ENCODE assay signal across 9 cellular contexts in genomic region chr3:15205482-15205933, GRCh38. TPM values are rescaled to one million over a fixed set of nuclear protein-coding genes. Genes with fewer than 3 reads are reported as not detected.
A peak's percentile ranks its signal among the peaks of the same experiment; 100 is the strongest.
DNase-seq lines count a peak whose midpoint lies in the region; ATAC-seq and TF ChIP-seq lines count a peak whose summit lies in the region.
"Had no signal": no experiment of that assay in that cellular context is flagged by ENCODE, and none has a peak within 500 bp of the region (broad histone marks: within the 10 kb centered on the region; RNA-seq: fewer than 3 reads in every experiment).

No MANE protein-coding gene starts in this region.

- H3K9me3 ChIP-seq in BE2C (no peaks in the 10 kb centered on the region), MM.1S (replicated peaks; ENCODE audit: insufficient read depth, low read length) (no peaks in the 10 kb centered on the region), ectodermal cell (ENCODE audit: control insufficient read depth, low read length) (no peaks in the 10 kb centered on the region), neural cell (ENCODE audit: low read length) (no peaks in the 10 kb centered on the region)

- H3K4me2 ChIP-seq in MM.1S (ENCODE audit: low read depth, low read length): peak overlapping the region; percentile 73
- peak overlapping the region; percentile 89 for H3K4me2 ChIP-seq in neural cell (ENCODE audit: low read length)

- H3K4me3 ChIP-seq in BE2C (ENCODE audit: low read depth, low read length): peak overlapping the region; percentile 52
- H3K4me3 ChIP-seq in MM.1S (ENCODE audit: low read length): peak overlapping the region; percentile 89
- peak overlapping the region; percentile 87 for H3K4me3 ChIP-seq in ectodermal cell (ENCODE audit: insufficient read depth, low read depth, low read length)
- peak overlapping the region; percentile 96 for H3K4me3 ChIP-seq in neural cell (ENCODE audit: low read length)

- H3K27ac ChIP-seq in MM.1S (ENCODE audit: low read length): peak overlapping the region; percentile 19; the same call in 1 of the 2 replicates
- no peak overlapping the region for H3K27ac ChIP-seq in ectodermal cell (ENCODE audit: insufficient read depth, low read depth, low read length, poor library complexity, severe bottlenecking)
- H3K27ac ChIP-seq in neural cell (ENCODE audit: low read length): peak overlapping the region; percentile 74

- H3K9me2 ChIP-seq in MM.1S (replicated peaks; ENCODE audit: insufficient read depth, low read length) (no peaks in the 10 kb centered on the region), neural cell (ENCODE audit: insufficient read depth, low read length) (no peaks in the 10 kb centered on the region)

- H3F3A ChIP-seq in MM.1S (ENCODE audit: insufficient read depth, low read length) (peaks cover 14% of the 10 kb centered on the region), neural cell (ENCODE audit: insufficient read depth, low read length, poor library complexity, severe bottlenecking) (no peaks in the 10 kb centered on the region)

- H3K4me1 ChIP-seq in BE2C (no peaks in the 10 kb centered on the region), MM.1S (ENCODE audit: low read length) (peaks cover 11% of the 10 kb centered on the region), ectodermal cell (ENCODE audit: control insufficient read depth, insufficient read depth, low read length) (no peaks in the 10 kb centered on the region)

- 16 to 27% methylated on average over 2 to 3 of the region's 3 CpGs for WGBS in ectodermal cell, 2 experiments

- no peak for TF ChIP-seq CTCF in BE2C (IDR thresholded peaks at IDR 0.05; ENCODE audit: low read depth, low read length)
- TF ChIP-seq CTCF in MM.1S (IDR thresholded peaks at IDR 0.05; ENCODE audit: low read length): no peak
- TF ChIP-seq CTCF in neural cell (IDR thresholded peaks at IDR 0.05; ENCODE audit: poor library complexity, severe bottlenecking): no peak

- no peak for DNase-seq in BE2C
- no peak for DNase-seq in MM.1S
- no peak for DNase-seq in HCEC 1CT
- no peak for DNase-seq in amygdala (lab: John Stamatoyannopoulos, UW)
- DNase-seq: MV-4-11 had no signal

- H3K79me2 ChIP-seq in MM.1S (ENCODE audit: low read length): peaks cover 41% of the 10 kb centered on the region
- H3K79me2 ChIP-seq in neural cell (replicated peaks; ENCODE audit: insufficient read depth, low read length): peaks cover 28% of the 10 kb centered on the region

- TF ChIP-seq RAD21 in neural cell (conservative IDR thresholded peaks at IDR 0.05): no peak

- no peak for TF ChIP-seq EP300 in neural cell (conservative IDR thresholded peaks at IDR 0.05; ENCODE audit: poor library complexity, severe bottlenecking)

- ATAC-seq in GM21526 (IDR thresholded peaks at IDR 0.05; ENCODE audit: low FRiP score, unreplicated experiment) (no peak), HG02973 (IDR thresholded peaks at IDR 0.05; ENCODE audit: unreplicated experiment) (no peak)

- H3K27me3 ChIP-seq in BE2C: no peaks in the 10 kb centered on the region
- H3K27me3 ChIP-seq in MM.1S (replicated peaks; ENCODE audit: insufficient read depth, low read length): no peaks in the 10 kb centered on the region
- H3K27me3 ChIP-seq in ectodermal cell (ENCODE audit: control insufficient read depth, insufficient read depth, low read length, poor library complexity, severe bottlenecking): no peaks in the 10 kb centered on the region
- H3K27me3 ChIP-seq in neural cell (ENCODE audit: insufficient read depth, low read depth, low read length): no peaks in the 10 kb centered on the region

- H4K20me1 ChIP-seq in MM.1S (ENCODE audit: insufficient read depth, low read length) (no peaks in the 10 kb centered on the region), neural cell (ENCODE audit: insufficient read depth) (no peaks in the 10 kb centered on the region)

- H3K9ac ChIP-seq in MM.1S (ENCODE audit: low read length) (peak overlapping the region; percentile 62; the same call in 1 of the 2 replicates), neural cell (ENCODE audit: low read length) (peak overlapping the region; percentile 90)

- H3K36me3 ChIP-seq in BE2C (no peaks in the 10 kb centered on the region), MM.1S (replicated peaks; ENCODE audit: insufficient read depth, low read length) (0 out of 2 replicates have a peak, but pooled peaks cover 3% of the 10 kb centered on the region), ectodermal cell (ENCODE audit: control insufficient read depth, insufficient read depth, low read length) (no peaks in the 10 kb centered on the region), neural cell (ENCODE audit: insufficient read depth, low read length) (no peaks in the 10 kb centered on the region)

- peak overlapping the region; percentile 95 for H2AFZ ChIP-seq in MM.1S (ENCODE audit: low read length)
- H2AFZ ChIP-seq in neural cell (ENCODE audit: low read depth, low read length): peak overlapping the region; percentile 91

TF ChIP-seq in neural cell, 6 proteins besides CTCF, POLR2A, EP300 and RAD21:
- TF ChIP-seq MXI1 (conservative IDR thresholded peaks at IDR 0.05; ENCODE audit: poor library complexity, severe bottlenecking) (no peak), SMC3 (conservative IDR thresholded peaks at IDR 0.05; ENCODE audit: poor library complexity) (no peak), EZH2 (IDR thresholded peaks at IDR 0.05; ENCODE audit: borderline replicate concordance, insufficient read depth, low read length, poor library complexity, severe bottlenecking) (no peak), REST (IDR thresholded peaks at IDR 0.05; ENCODE audit: borderline replicate concordance) (no peak), TAF1 (IDR thresholded peaks at IDR 0.05; ENCODE audit: low read depth) (no peak)

RNA-seq across cellular contexts. Expression of gene CAPN7, which starts 0.5 kb away (rescaled TPM):
- 9.2 TPM for polyA plus RNA-seq in BE2C (2012; ENCODE audit: insufficient read depth, insufficient read length, low read depth)
- polyA plus RNA-seq in ectodermal cell (2013, experiment 1 of 4): 24.0 TPM
- polyA plus RNA-seq in ectodermal cell (2013, experiment 2 of 4): 25.4 TPM
- 23.2 TPM for polyA plus RNA-seq in ectodermal cell (2013, experiment 3 of 4)
- 23.4 TPM for polyA plus RNA-seq in ectodermal cell (2013, experiment 4 of 4)
- 60.9 and 74.2 TPM in 2 replicates for polyA plus RNA-seq in neural cell
- 83.3 and 84.5 TPM in 2 replicates for polyA minus RNA-seq in neural cell
